Comparison of ENCODE assay signal across 18 cellular contexts in genomic region chr18:8894823-8895222, GRCh38.
A peak's percentile ranks its signal among the peaks of the same experiment; 100 is the strongest.
DNase-seq lines count a peak whose midpoint lies in the region; ATAC-seq and TF ChIP-seq lines count a peak whose summit lies in the region.
"Had no signal": no experiment of that assay in that cellular context is flagged by ENCODE, and none has a peak within 500 bp of the region (broad histone marks: within the 10 kb centered on the region; RNA-seq: fewer than 3 reads in every experiment).

No MANE protein-coding gene starts in this region.

- 91% methylated on average over 3 of the region's 3 CpGs for WGBS in SK-N-SH (ENCODE audit: low lambda C conversion rate)
- WGBS in mesenchymal stem cell: 100% methylated on average over 2 of the region's 3 CpGs

- H2BK5ac ChIP-seq in mesenchymal stem cell (ENCODE audit: low read depth, low read length, poor library complexity, severe bottlenecking): no peak overlapping the region

- H3K14ac ChIP-seq in mesenchymal stem cell (ENCODE audit: low read length in 2 of 2): no peak overlapping the region

- H3K4me2 ChIP-seq in SK-N-SH: no peak overlapping the region
- H3K4me2 ChIP-seq in mesenchymal stem cell (ENCODE audit: low read length, poor library complexity, severe bottlenecking): no peak overlapping the region
- H3K4me2 ChIP-seq: BLaER1 treated with 17β-estradiol and CSF1 and Interleukin-3, amounts not matched to agents 10 nM and 100 nM had no signal

- H3F3A ChIP-seq in SK-N-SH (replicated peaks; ENCODE audit: insufficient read depth): peaks cover 16% of the 10 kb centered on the region

- no peak overlapping the region for H2BK12ac ChIP-seq in mesenchymal stem cell (ENCODE audit: low read length in 2 of 2)

- H3K4me3 ChIP-seq in SK-N-SH (ENCODE audit: low read depth in 2 of 2, low read length in 1 of 2) (no peak overlapping the region), mesenchymal stem cell (ENCODE audit: insufficient read depth in 1 of 2, low read depth in 1 of 2, low read length in 2 of 2) (no peak overlapping the region)
- H3K4me3 ChIP-seq: BLaER1 treated with 17β-estradiol and CSF1 and Interleukin-3, amounts not matched to agents 10 nM and 100 nM; HAP-1 had no signal

- no peak overlapping the region for H2BK15ac ChIP-seq in mesenchymal stem cell (ENCODE audit: low read depth, poor library complexity, severe bottlenecking)

- H3K23ac ChIP-seq in mesenchymal stem cell (ENCODE audit: low read length in 2 of 2): no peak overlapping the region

- H3K79me1 ChIP-seq in mesenchymal stem cell (replicated peaks; ENCODE audit: low read length, poor library complexity, severe bottlenecking): no peaks in the 10 kb centered on the region

- no peaks in the 10 kb centered on the region for H3K9me2 ChIP-seq in SK-N-SH

- no peak overlapping the region for H4K8ac ChIP-seq in mesenchymal stem cell (ENCODE audit: low read length)

- no peak overlapping the region for H3K4ac ChIP-seq in mesenchymal stem cell (ENCODE audit: low read depth in 1 of 2, low read length in 2 of 2)

- H3K9ac ChIP-seq in SK-N-SH (no peak overlapping the region), mesenchymal stem cell (ENCODE audit: low read length) (no peak overlapping the region)
- H3K9ac ChIP-seq: BLaER1 treated with 17β-estradiol and CSF1 and Interleukin-3, amounts not matched to agents 10 nM and 100 nM had no signal

- H2BK120ac ChIP-seq in mesenchymal stem cell (ENCODE audit: low read depth, low read length): no peak overlapping the region

- H3K79me2 ChIP-seq in SK-N-SH (ENCODE audit: insufficient read depth): no peaks in the 10 kb centered on the region

- H3K36me3 ChIP-seq in SK-N-SH (replicated peaks in 1 of 2; ENCODE audit: control insufficient read depth in 1 of 2, insufficient read depth in 2 of 2, low read length in 1 of 2) (no peaks in the 10 kb centered on the region), mesenchymal stem cell (ENCODE audit: control insufficient read depth in 1 of 2, insufficient read depth in 2 of 2, low read depth in 1 of 2, low read length in 2 of 2) (no peaks in the 10 kb centered on the region)
- H3K36me3 ChIP-seq: BE2C; BLaER1 treated with 17β-estradiol and CSF1 and Interleukin-3, amounts not matched to agents 10 nM and 100 nM; HAP-1 had no signal

- H3K9me3 ChIP-seq in SK-N-SH (no peaks in the 10 kb centered on the region), mesenchymal stem cell (ENCODE audit: control insufficient read depth, low read length) (peaks cover 9% of the 10 kb centered on the region)
- H3K9me3 ChIP-seq: BE2C, HAP-1 had no signal

- H4K91ac ChIP-seq in mesenchymal stem cell (ENCODE audit: low read length): no peak overlapping the region

- TF ChIP-seq EP300 in SK-N-SH (IDR thresholded peaks at IDR 0.05; ENCODE audit: borderline replicate concordance in 1 of 2, low read depth in 1 of 2, low read length in 1 of 2) (no peak), Ishikawa (IDR thresholded peaks at IDR 0.05; ENCODE audit: borderline replicate concordance) (no peak)

- H3K27me3 ChIP-seq in SK-N-SH (ENCODE audit: insufficient read depth) (no peaks in the 10 kb centered on the region), mesenchymal stem cell (ENCODE audit: control insufficient read depth in 1 of 2, insufficient read depth in 1 of 2, low read length in 2 of 2) (no peaks in the 10 kb centered on the region)
- H3K27me3 ChIP-seq: BE2C; BLaER1 treated with 17β-estradiol and CSF1 and Interleukin-3, amounts not matched to agents 10 nM and 100 nM had no signal

- POLR2A ChIA-PET in SK-N-SH (lab: Yijun Ruan, JAX): no interaction called here

- H2AFZ ChIP-seq in SK-N-SH (ENCODE audit: low read depth) (no peak overlapping the region), mesenchymal stem cell (ENCODE audit: low read depth, low read length) (no peak overlapping the region)

- no peaks in the 10 kb centered on the region for H4K20me1 ChIP-seq in SK-N-SH (ENCODE audit: insufficient read depth)
- H4K20me1 ChIP-seq: BLaER1 treated with 17β-estradiol and CSF1 and Interleukin-3, amounts not matched to agents 10 nM and 100 nM had no signal

- ATAC-seq in SK-N-SH treated with all-trans-retinoic acid at 6 μM for 48 hours (no peak), GM18909 (IDR thresholded peaks at IDR 0.05; ENCODE audit: poor library complexity, unreplicated experiment) (no peak), GM21825 (IDR thresholded peaks at IDR 0.05; ENCODE audit: unreplicated experiment) (no peak)

- no peak overlapping the region for H3K18ac ChIP-seq in mesenchymal stem cell (ENCODE audit: low read depth in 1 of 2, low read length in 2 of 2)

- CTCF ChIA-PET in SK-N-SH (lab: Yijun Ruan, JAX): no interaction called here

- peak overlapping the region; percentile 89 for H2AK5ac ChIP-seq in mesenchymal stem cell (ENCODE audit: low read length, severe bottlenecking)

- TF ChIP-seq RAD21 in SK-N-SH (IDR thresholded peaks at IDR 0.05; ENCODE audit: low read length) (no peak), Ishikawa (IDR thresholded peaks at IDR 0.05; ENCODE audit: low read depth) (no peak)

- DNase-seq in SK-N-SH (no peak), mesenchymal stem cell (no peak), ACHN (no peak)
- DNase-seq: AML-193; BE2C; CD4-positive, alpha-beta T cell; CD8-positive, alpha-beta memory T cell; DMS 273 treated with DMSO at 0.1 percent for 48 hours; DMS79; GDM1; GOT3 had no signal

- H3K4me1 ChIP-seq in SK-N-SH (ENCODE audit: control insufficient read depth in 1 of 2, insufficient read depth in 2 of 2, low read depth in 1 of 2, low read length in 1 of 2) (peaks cover 0 to 7% of the 10 kb centered on the region in 2 experiments; a peak in 1 of 4 replicates), mesenchymal stem cell (ENCODE audit: control insufficient read depth, insufficient read depth, low read depth, low read length) (peaks cover 2% of the 10 kb centered on the region)
- H3K4me1 ChIP-seq: BE2C; BLaER1 treated with 17β-estradiol and CSF1 and Interleukin-3, amounts not matched to agents 10 nM and 100 nM had no signal

- no peak for TF ChIP-seq CTCF in SK-N-SH (IDR thresholded peaks at IDR 0.05)

- in situ Hi-C loops in ACHN (cut with HindIII; ENCODE audit: low pct_ligation_motif_present, low pct_unique_long_range_greater_than_20kb, low sequenced_read_pairs): no loop called here

- no peak overlapping the region for H3K27ac ChIP-seq in SK-N-SH (ENCODE audit: low read depth in 2 of 2, low read length in 1 of 2)
- H3K27ac ChIP-seq in mesenchymal stem cell (ENCODE audit: low read length, poor library complexity, severe bottlenecking): no peak overlapping the region
- H3K27ac ChIP-seq: 22Rv1; BLaER1 treated with 17β-estradiol and CSF1 and Interleukin-3, amounts not matched to agents 10 nM and 100 nM had no signal

TF ChIP-seq in SK-N-SH, 30 proteins besides CTCF, POLR2A, EP300 and RAD21 (continues in another document):
- TF ChIP-seq MXI1 (IDR thresholded peaks at IDR 0.05; ENCODE audit: low read depth, low read length): no peak

TF ChIP-seq in SK-N-SH treated with all-trans-retinoic acid at 6 μM for 48 hours, 23 proteins besides CTCF, POLR2A, EP300 and RAD21 (continues in another document):
- TF ChIP-seq SNAI2 (CRISPR knock-in tag; IDR thresholded peaks at IDR 0.05): no peak
- no peak for TF ChIP-seq GLIS3 (CRISPR knock-in tag; IDR thresholded peaks at IDR 0.05)
- TF ChIP-seq ZNF70 (CRISPR knock-in tag; IDR thresholded peaks at IDR 0.05): no peak
- TF ChIP-seq ZFP3 (CRISPR knock-in tag; IDR thresholded peaks at IDR 0.05): no peak
- TF ChIP-seq ZFP30 (CRISPR knock-in tag; IDR thresholded peaks at IDR 0.05): no peak
- no peak for TF ChIP-seq CSDC2 (CRISPR knock-in tag; IDR thresholded peaks at IDR 0.05)
- no peak for TF ChIP-seq TCF4 (CRISPR knock-in tag; IDR thresholded peaks at IDR 0.05; ENCODE audit: borderline replicate concordance)
- TF ChIP-seq ARNTL (CRISPR knock-in tag; IDR thresholded peaks at IDR 0.05; ENCODE audit: borderline replicate concordance, low read depth): no peak
- no peak for TF ChIP-seq TOX (CRISPR knock-in tag; IDR thresholded peaks at IDR 0.05; ENCODE audit: borderline replicate concordance)
- TF ChIP-seq ZC3H10 (CRISPR knock-in tag; IDR thresholded peaks at IDR 0.05): no peak
- TF ChIP-seq ISL1 (CRISPR knock-in tag; IDR thresholded peaks at IDR 0.05): no peak

TF ChIP-seq in Ishikawa, 13 proteins besides CTCF, POLR2A, EP300 and RAD21:
- TF ChIP-seq TEAD4 (IDR thresholded peaks at IDR 0.05) (no peak), REST (IDR thresholded peaks at IDR 0.05; ENCODE audit: low read depth) (peak; percentile 61; the same call in 1 of the 2 replicates)
